Comparison of ENCODE assay signal across 17 cellular contexts in genomic region chr1:36465731-36466369, GRCh38. TPM values are rescaled to one million over a fixed set of nuclear protein-coding genes. Genes with fewer than 3 reads are reported as not detected.
DNase-seq lines count a peak whose midpoint lies in the region; ATAC-seq, FAIRE-seq and TF ChIP-seq lines count a peak whose summit lies in the region.
"Had no signal": no experiment of that assay in that cellular context is flagged by ENCODE, and none has a peak within 500 bp of the region (broad histone marks: within the 10 kb centered on the region; RNA-seq: fewer than 3 reads in every experiment).

No MANE protein-coding gene starts in this region.

- ATAC-seq in activated B cell treated with CpG ODN at 0.5 μM for 24 hours (ENCODE audit: low read depth) (no peak), GM21528 (IDR thresholded peaks at IDR 0.05; ENCODE audit: low FRiP score, unreplicated experiment) (no peak)
- ATAC-seq: gastroesophageal sphincter had no signal

- no peak overlapping the region for H3K4me3 ChIP-seq in breast epithelium
- H3K4me3 ChIP-seq in keratinocyte (ENCODE audit: control insufficient read depth in 2 of 3, extremely low read depth in 1 of 3, insufficient read depth in 2 of 3, low read depth in 1 of 3, low read length in 3 of 3), result no peak overlapping the region
- no peak overlapping the region for H3K4me3 ChIP-seq in suprapubic skin
- H3K4me3 ChIP-seq: gastroesophageal sphincter, thoracic aorta had no signal

- H3K27me3 ChIP-seq in breast epithelium (no peaks in the 10 kb centered on the region), keratinocyte (ENCODE audit: control insufficient read depth, extremely low read depth, insufficient read depth, low read length) (no peaks in the 10 kb centered on the region), suprapubic skin (no peaks in the 10 kb centered on the region)
- H3K27me3 ChIP-seq: BE2C, gastroesophageal sphincter had no signal

- intact Hi-C loops in MCF 10A (cut with micrococcal nuclease) (no loop called here), breast epithelium (cut with DNase I; ENCODE audit: low total_unique reads) (no loop called here), activated B cell treated with CpG ODN at 0.5 μM for 24 hours (cut with micrococcal nuclease) (no loop called here)

- dilution Hi-C loops in keratinocyte (cut with MboI; ENCODE audit: extremely low pct_ligation_motif_present, low sequenced_read_pairs), result no loop called here

- no peaks in the 10 kb centered on the region for H3K9me1 ChIP-seq in keratinocyte (ENCODE audit: control insufficient read depth, extremely low read depth, insufficient read depth, low read length)

- WGBS in suprapubic skin, result 55% methylated on average over 4 of the region's 4 CpGs

- H3K4me1 Mint-ChIP-seq in MCF 10A (ENCODE audit: insufficient read depth, unreplicated experiment), result peaks cover 9% of the 10 kb centered on the region
- peaks cover 27% of the 10 kb centered on the region for H3K4me1 Mint-ChIP-seq in activated B cell treated with CpG ODN at 0.5 μM for 24 hours
- H3K4me1 Mint-ChIP-seq in immature natural killer cell, result peaks cover 27 to 29% of the 10 kb centered on the region in 2 donors

- CTCF ChIA-PET in MCF 10A (lab: Yijun Ruan, JAX), result interaction anchor here (0.6 to 0.7 kb wide), 4 partner anchors 332 to 1049 kb away, joined by 3 to 4 read pairs (median 4); no protein-coding TSS in a partner anchor
- CTCF ChIA-PET in activated B cell treated with CpG ODN at 0.5 μM for 24 hours (lab: Charles Lee), result no interaction called here
- CTCF ChIA-PET in GM10248 (lab: Yijun Ruan, JAX), result interaction anchor here (1.5 to 2.1 kb wide), 2 partner anchors 9 to 11 kb away, joined by 3 to 7 read pairs; no protein-coding TSS in a partner anchor

- H3K4me3 Mint-ChIP-seq in MCF 10A (ENCODE audit: unreplicated experiment), result no peak overlapping the region
- H3K4me3 Mint-ChIP-seq in activated B cell treated with CpG ODN at 0.5 μM for 24 hours, result no peak overlapping the region
- H3K4me3 Mint-ChIP-seq in immature natural killer cell, result peak overlapping the region in 2 of 5 donors; percentile 32 to 91

- H3K27me3 Mint-ChIP-seq in MCF 10A (ENCODE audit: insufficient read depth, unreplicated experiment), result no peaks in the 10 kb centered on the region
- no peaks in the 10 kb centered on the region for H3K27me3 Mint-ChIP-seq in activated B cell treated with CpG ODN at 0.5 μM for 24 hours
- H3K27me3 Mint-ChIP-seq in immature natural killer cell (ENCODE audit: low read depth in 3 of 3), result peaks cover 0 to 3% (median 2%) of the 10 kb centered on the region in 3 donors

- H3K36me3 Mint-ChIP-seq in MCF 10A (ENCODE audit: insufficient read depth, unreplicated experiment), result peaks cover 7% of the 10 kb centered on the region
- H3K36me3 Mint-ChIP-seq in activated B cell treated with CpG ODN at 0.5 μM for 24 hours (ENCODE audit: low read depth), result peaks cover 23% of the 10 kb centered on the region
- H3K36me3 Mint-ChIP-seq in immature natural killer cell, result peaks cover 3 to 4% (median 3%) of the 10 kb centered on the region in 3 donors

- TF ChIP-seq POLR2A in breast epithelium (IDR thresholded peaks at IDR 0.05) (no peak), suprapubic skin (IDR thresholded peaks at IDR 0.05) (no peak)

- no TSS peak for BruUV-seq in MCF 10A (replicated peaks; lab: Mats Ljungman, UMichigan)

- POLR2A ChIA-PET in MCF 10A (lab: Yijun Ruan, JAX) (interaction anchor here (0.5 to 2.1 kb wide), 3 partner anchors 9 to 77 kb away, joined by 3 to 7 read pairs (median 4); no protein-coding TSS in a partner anchor), activated B cell treated with CpG ODN at 0.5 μM for 24 hours (lab: Charles Lee) (interaction anchor here (0.6 to 6.0 kb wide), 3 partner anchors 8 to 223 kb away, joined by 3 to 114 read pairs (median 4); partner anchors contain the start of gene OSCP1), GM10248 (lab: Yijun Ruan, JAX) (interaction anchor here (0.6 kb wide), 1 partner anchor 27 kb away, joined by 6 read pairs; no protein-coding TSS in a partner anchor)

- peak overlapping the region; percentile 72 for H2AFZ ChIP-seq in keratinocyte (ENCODE audit: control insufficient read depth, low read length)

- H3K36me3 ChIP-seq in breast epithelium, result peaks cover 3% of the 10 kb centered on the region
- peaks cover 9 to 17% of the 10 kb centered on the region in 2 experiments for H3K36me3 ChIP-seq in keratinocyte (ENCODE audit: control insufficient read depth in 2 of 2, extremely low read depth in 1 of 2, insufficient read depth in 2 of 2, low read length in 2 of 2)
- peaks cover 15% of the 10 kb centered on the region for H3K36me3 ChIP-seq in suprapubic skin

- H3K79me2 ChIP-seq in keratinocyte (ENCODE audit: control insufficient read depth, insufficient read depth, low read length), result peaks cover 17% of the 10 kb centered on the region

- H3K9me3 ChIP-seq in breast epithelium (no peaks in the 10 kb centered on the region), keratinocyte (ENCODE audit: control insufficient read depth, low read depth, low read length) (no peaks in the 10 kb centered on the region), suprapubic skin (no peaks in the 10 kb centered on the region)
- H3K9me3 ChIP-seq: BE2C, gastroesophageal sphincter, thoracic aorta had no signal

- FAIRE-seq in keratinocyte (lab: Jason Lieb, UNC), result no peak
- FAIRE-seq: H1 had no signal

- peaks cover 0 to 14% of the 10 kb centered on the region in 2 donors for H3K4me1 ChIP-seq in breast epithelium
- H3K4me1 ChIP-seq in keratinocyte (ENCODE audit: control insufficient read depth, extremely low read depth, insufficient read depth, low read length), result peaks cover 17% of the 10 kb centered on the region
- peaks cover 24% of the 10 kb centered on the region for H3K4me1 ChIP-seq in suprapubic skin
- H3K4me1 ChIP-seq: BE2C had no signal

- no peak for TF ChIP-seq EP300 in suprapubic skin (IDR thresholded peaks at IDR 0.05)

- H4K20me1 ChIP-seq in keratinocyte (ENCODE audit: control insufficient read depth, extremely low read depth, insufficient read depth, low read length), result no peaks in the 10 kb centered on the region

- no peak overlapping the region for H3K9ac ChIP-seq in keratinocyte (ENCODE audit: control insufficient read depth, extremely low read depth, insufficient read depth, low read length)

- H3K9me3 Mint-ChIP-seq in MCF 10A (ENCODE audit: unreplicated experiment) (no peaks in the 10 kb centered on the region), activated B cell treated with CpG ODN at 0.5 μM for 24 hours (no peaks in the 10 kb centered on the region), immature natural killer cell (no peaks in the 10 kb centered on the region)

- no peak for TF ChIP-seq CTCF in MCF 10A (IDR thresholded peaks at IDR 0.05; ENCODE audit: unreplicated experiment)
- TF ChIP-seq CTCF in breast epithelium (IDR thresholded peaks at IDR 0.05), result no peak
- TF ChIP-seq CTCF in activated B cell treated with CpG ODN at 0.5 μM for 24 hours (IDR thresholded peaks at IDR 0.05), result no peak
- TF ChIP-seq CTCF in keratinocyte (optimal IDR thresholded peaks at IDR 0.05 in 1 of 3, IDR thresholded peaks at IDR 0.05 in 1 of 3, conservative IDR thresholded peaks at IDR 0.05 in 1 of 3; ENCODE audit: extremely low read depth in 1 of 3, insufficient read depth in 2 of 3, low read length in 3 of 3), result no peak
- no peak for TF ChIP-seq CTCF in suprapubic skin (IDR thresholded peaks at IDR 0.05)
- TF ChIP-seq CTCF in GM10248 (IDR thresholded peaks at IDR 0.05; ENCODE audit: control extremely low read depth, extremely low read depth, low read depth, missing control alignments), result no peak

- H3K4me2 ChIP-seq in keratinocyte (ENCODE audit: control insufficient read depth, extremely low read depth, insufficient read depth, low read depth, low read length), result peak overlapping the region; percentile 22

- DNase-seq in MCF 10A (ENCODE audit: unreplicated experiment) (no peak), breast epithelium (ENCODE audit: low spot score in 2 of 2) (no peak), activated B cell treated with CpG ODN at 0.5 μM for 24 hours (no peak), keratinocyte (ENCODE audit: low read depth, low spot score) (no peak), suprapubic skin (ENCODE audit: low spot score in 2 of 2) (no peak), GM10248 (ENCODE audit: extremely low spot score) (no peak), immature natural killer cell (no peak)
- DNase-seq: activated effector memory CD4-positive, alpha-beta T cell treated with Interleukin-2 at 50 U/mL for 16 hours; BE2C; cerebellar nuclear complex; NCI-H524 treated with DMSO at 0.1 percent for 48 hours; Right ventricle myocardium superior; WERI-Rb-1 had no signal

- H3K27ac ChIP-seq in breast epithelium, result no peak overlapping the region
- no peak overlapping the region for H3K27ac ChIP-seq in keratinocyte (ENCODE audit: control insufficient read depth, insufficient read depth, low read length)
- no peak overlapping the region for H3K27ac ChIP-seq in suprapubic skin

- H3K27ac Mint-ChIP-seq in MCF 10A (ENCODE audit: low read depth, unreplicated experiment) (peak overlapping the region; percentile 97), activated B cell treated with CpG ODN at 0.5 μM for 24 hours (peak overlapping the region; percentile 98), immature natural killer cell (peak overlapping the region in 3 of 6 donors; percentile 9 to 96 (median 94))

RNA-seq across cellular contexts. Expression of gene MRPS15, which starts 1.7 kb away (rescaled TPM):
- total RNA-seq in MCF 10A (2022) (95.6 and 101 TPM in 2 replicates), breast epithelium (10 to 100 TPM; 72.9 to 99.1 (median 79.3) TPM), activated B cell treated with CpG ODN at 0.5 μM for 24 hours (63.5 and 67.0 TPM in 2 replicates), suprapubic skin (10 to 100 TPM; 47.7 to 91.3 (median 73.6) TPM)
- polyA plus RNA-seq in keratinocyte (74.2 to 133 TPM (median 130 TPM) in 3 replicates), immature natural killer cell (100 to 1,000 TPM in 1 of 3 donors, 10 to 100 TPM in 2; 59.8 to 106 (median 63.8) TPM)
- polyA plus RNA-seq in keratinocyte (2011; ENCODE audit: low read depth), result 98.8 TPM
- 127 and 178 TPM in 2 replicates for polyA plus RNA-seq in keratinocyte (2011; cell fraction: cytosol; rRNA removed)
- 46.1 and 50.4 TPM in 2 replicates for polyA plus RNA-seq in keratinocyte (2011; cell fraction: nucleus; rRNA removed)
- polyA plus RNA-seq in keratinocyte (2012; ENCODE audit: low replicate concordance), result 60.5 and 118 TPM in 2 replicates
- polyA minus RNA-seq in keratinocyte, result 11.5 to 46.4 TPM (median 28.0 TPM) in 3 replicates
- polyA minus RNA-seq in keratinocyte (2011; cell fraction: cytosol; rRNA and poly(A)+ RNA removed), result 35.3 TPM
- 8.8 and 10.9 TPM in 2 replicates for polyA minus RNA-seq in keratinocyte (2011; cell fraction: nucleus; rRNA and poly(A)+ RNA removed)

RNA-seq across cellular contexts. Expression of gene OSCP1, which starts 15.6 kb away (rescaled TPM):
- total RNA-seq in MCF 10A (2022) (7.6 and 15.1 TPM in 2 replicates), breast epithelium (10 to 100 TPM; 12.5 to 19.3 (median 15.1) TPM), activated B cell treated with CpG ODN at 0.5 μM for 24 hours (1.2 and 1.8 TPM in 2 replicates), suprapubic skin (10 to 100 TPM in 2 of 4 donors, 1 to 10 TPM in 2; 3.8 to 15.4 (median 7.9) TPM)
- polyA plus RNA-seq in keratinocyte (7.1 to 12.5 TPM (median 9.5 TPM) in 3 replicates), immature natural killer cell (1 to 10 TPM in 1 of 3 donors, not detected in 2; 2.7 TPM)
- 6.0 TPM for polyA plus RNA-seq in keratinocyte (2011; ENCODE audit: low read depth)
- 5.4 and 7.7 TPM in 2 replicates for polyA plus RNA-seq in keratinocyte (2011; cell fraction: cytosol; rRNA removed)
- 7.7 and 8.5 TPM in 2 replicates for polyA plus RNA-seq in keratinocyte (2011; cell fraction: nucleus; rRNA removed)
- polyA plus RNA-seq in keratinocyte (2012; ENCODE audit: low replicate concordance), result 6.5 and 7.2 TPM in 2 replicates
- polyA minus RNA-seq in keratinocyte, result 6.1 to 13.7 TPM (median 10.1 TPM) in 3 replicates
- polyA minus RNA-seq in keratinocyte (2011; cell fraction: cytosol; rRNA and poly(A)+ RNA removed), result 6.7 TPM
- 2.4 and 7.1 TPM in 2 replicates for polyA minus RNA-seq in keratinocyte (2011; cell fraction: nucleus; rRNA and poly(A)+ RNA removed)

RNA-seq across cellular contexts. Expression of gene CSF3R, which starts 16.9 kb away (rescaled TPM):
- total RNA-seq in MCF 10A (2022) (not detected in 2 replicates), breast epithelium (10 to 100 TPM; 17.3 to 54.2 (median 28.8) TPM), activated B cell treated with CpG ODN at 0.5 μM for 24 hours (0.12 TPM in 1 of 2 replicates, not detected in the other), suprapubic skin (1 to 10 TPM in 3 of 4 donors, under 1 TPM in 1; 0.60 to 2.7 (median 2.1) TPM)
- polyA plus RNA-seq in keratinocyte (not detected in 3 replicates), immature natural killer cell (1 to 10 TPM in 2 of 3 donors, under 1 TPM in 1; 0.91 to 3.1 (median 2.0) TPM)
- polyA plus RNA-seq in keratinocyte (2011; ENCODE audit: low read depth), result not detected
- not detected in 2 replicates for polyA plus RNA-seq in keratinocyte (2011; cell fraction: cytosol; rRNA removed)
- polyA plus RNA-seq in keratinocyte (2011; cell fraction: nucleus; rRNA removed), result not detected in 2 replicates
- polyA plus RNA-seq in keratinocyte (2012; ENCODE audit: low replicate concordance), result not detected in 2 replicates
- polyA minus RNA-seq in keratinocyte, result not detected in 3 replicates
- polyA minus RNA-seq in keratinocyte (2011; cell fraction: cytosol; rRNA and poly(A)+ RNA removed), result not detected
- not detected in 2 replicates for polyA minus RNA-seq in keratinocyte (2011; cell fraction: nucleus; rRNA and poly(A)+ RNA removed)
- total RNA-seq: H1 had no signal
- polyA plus RNA-seq: H1 had no signal

Comparison
In these comparisons a context has a peak if more than half of its experiments do, and no peak if none do; other contexts are left out.
1. RNA of gene CSF3R, which starts 16.9 kb away (total RNA-seq): 17.3 to 54.2 TPM in breast epithelium; 0.60 to 2.7 TPM in suprapubic skin, not detected in MCF 10A and 0.12 TPM in activated B cell treated with CpG ODN at 0.5 μM for 24 hours; every median in the first group is over 4 times any median in the second.